ENCODE assay signal across 1 cellular context in genomic region chr1:1614204-1614953, GRCh38.
TF ChIP-seq lines count a peak whose summit lies in the region.

No MANE protein-coding gene starts in this region.

TF ChIP-seq in A549, 52 proteins besides CTCF, POLR2A, EP300 and RAD21 (continued from another document):
- no peak for TF ChIP-seq HMGXB4 (CRISPR knock-in tag; IDR thresholded peaks at IDR 0.05; ENCODE audit: borderline replicate concordance)
- no peak for TF ChIP-seq ZC3H11A (IDR thresholded peaks at IDR 0.05)
